In the genomic region with DNA sequence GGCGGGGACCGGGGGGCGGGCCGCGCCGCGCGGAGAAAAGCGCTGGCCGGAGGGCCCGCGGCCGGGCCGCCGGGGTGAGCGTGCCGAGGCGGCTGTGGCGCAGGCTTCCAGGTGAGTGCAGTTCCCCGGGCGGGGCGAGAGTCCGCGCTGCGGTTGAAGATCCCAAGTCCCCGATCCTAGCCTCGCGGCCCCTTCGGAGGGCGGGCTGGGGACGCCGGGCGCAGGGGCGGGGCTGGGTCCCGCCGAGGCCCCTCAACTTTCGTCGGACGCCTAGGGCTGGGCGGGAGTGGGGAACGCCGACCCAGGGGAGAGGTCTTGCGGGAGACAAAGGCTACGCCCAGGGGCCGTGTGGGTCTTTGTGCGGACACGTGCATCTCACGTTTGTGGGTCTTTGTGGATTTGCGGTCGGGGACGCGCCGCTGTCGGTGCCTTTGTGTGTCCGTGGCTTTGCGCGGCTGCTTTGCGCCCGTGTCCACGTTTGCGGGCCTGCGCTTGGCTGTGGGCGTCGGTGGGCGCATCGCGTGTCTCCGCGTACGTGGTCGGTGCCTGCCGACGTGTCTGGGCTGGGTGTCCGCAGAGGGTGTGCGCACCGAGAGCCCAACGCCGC, we compare ENCODE assay signal across 9 cellular contexts. TPM values are rescaled to one million over a fixed set of nuclear protein-coding genes. Genes with fewer than 3 reads are reported as not detected.
DNase-seq lines count a peak whose midpoint lies in the region; ATAC-seq and FAIRE-seq lines count a peak whose summit lies in the region.
"Had no signal": no experiment of that assay in that cellular context is flagged by ENCODE, and none has a peak within 500 bp of the region (broad histone marks: within the 10 kb centered on the region; RNA-seq: fewer than 3 reads in every experiment).

A gene with protein sequence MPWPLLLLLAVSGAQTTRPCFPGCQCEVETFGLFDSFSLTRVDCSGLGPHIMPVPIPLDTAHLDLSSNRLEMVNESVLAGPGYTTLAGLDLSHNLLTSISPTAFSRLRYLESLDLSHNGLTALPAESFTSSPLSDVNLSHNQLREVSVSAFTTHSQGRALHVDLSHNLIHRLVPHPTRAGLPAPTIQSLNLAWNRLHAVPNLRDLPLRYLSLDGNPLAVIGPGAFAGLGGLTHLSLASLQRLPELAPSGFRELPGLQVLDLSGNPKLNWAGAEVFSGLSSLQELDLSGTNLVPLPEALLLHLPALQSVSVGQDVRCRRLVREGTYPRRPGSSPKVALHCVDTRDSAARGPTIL (plus strand): TSS at position 63 of the 607 bp plus-strand sequence. CDS start 12,261 bp downstream, outside the sequence.

- H3K9me3 Mint-ChIP-seq in effector memory CD8-positive, alpha-beta T cell: peaks cover 0 to 2% of the 10 kb centered on the region in 2 donors

- H3K4me1 Mint-ChIP-seq in effector memory CD8-positive, alpha-beta T cell (ENCODE audit: low read depth in 2 of 2): peaks cover 4 to 6% of the 10 kb centered on the region in 2 donors

- H3K27ac Mint-ChIP-seq in effector memory CD8-positive, alpha-beta T cell: no peak within 1 kb of the TSS

- H3K36me3 Mint-ChIP-seq in effector memory CD8-positive, alpha-beta T cell (ENCODE audit: insufficient read depth): no peaks in the 10 kb centered on the region

- peaks cover 62 to 74% of the 10 kb centered on the region in 2 donors for H3K27me3 Mint-ChIP-seq in effector memory CD8-positive, alpha-beta T cell

- no peak for FAIRE-seq in RCC 7860 (lab: Jason Lieb, UNC)
- FAIRE-seq: A204.1 had no signal

- DNase-seq in DMS79 (lab: John Stamatoyannopoulos, UW) (peak; percentile 53), DMS79 treated with DMSO at 0.1 percent for 48 hours (lab: John Stamatoyannopoulos, UW) (no peak), RCC 7860 (ENCODE audit: low spot score) (peak; percentile 6), myocyte (ENCODE audit: low read depth) (no peak)
- no peak for DNase-seq in effector memory CD8-positive, alpha-beta T cell

- peak; percentile 17 for ATAC-seq in effector memory CD8-positive, alpha-beta T cell (replicated peaks)
- ATAC-seq in HG02678 (IDR thresholded peaks at IDR 0.05; ENCODE audit: unreplicated experiment) (no peak), HG03469 (IDR thresholded peaks at IDR 0.05; ENCODE audit: unreplicated experiment) (no peak), HG03354 (IDR thresholded peaks at IDR 0.05; ENCODE audit: poor library complexity, severe bottlenecking, unreplicated experiment) (no peak)

- H3K4me3 Mint-ChIP-seq in effector memory CD8-positive, alpha-beta T cell: peak within 1 kb of the TSS; percentile 55 to 67

RNA-seq across cellular contexts. Expression of the gene that starts here (rescaled TPM):
- 14.8 and 15.5 TPM in 2 replicates for total RNA-seq in myocyte
- polyA plus RNA-seq in myocyte (2012): 38.9 TPM

Comparison
In these comparisons a context has a peak if more than half of its experiments do, and no peak if none do; other contexts are left out.
1. DNase-seq: peak in DMS79 (single experiment) and RCC 7860 (single experiment); none in DMS79 treated with DMSO at 0.1 percent for 48 hours (single experiment), effector memory CD8-positive, alpha-beta T cell (0 of 3) and myocyte (single experiment).